1 cellular context compared by ENCODE assay signal in the genomic region with DNA sequence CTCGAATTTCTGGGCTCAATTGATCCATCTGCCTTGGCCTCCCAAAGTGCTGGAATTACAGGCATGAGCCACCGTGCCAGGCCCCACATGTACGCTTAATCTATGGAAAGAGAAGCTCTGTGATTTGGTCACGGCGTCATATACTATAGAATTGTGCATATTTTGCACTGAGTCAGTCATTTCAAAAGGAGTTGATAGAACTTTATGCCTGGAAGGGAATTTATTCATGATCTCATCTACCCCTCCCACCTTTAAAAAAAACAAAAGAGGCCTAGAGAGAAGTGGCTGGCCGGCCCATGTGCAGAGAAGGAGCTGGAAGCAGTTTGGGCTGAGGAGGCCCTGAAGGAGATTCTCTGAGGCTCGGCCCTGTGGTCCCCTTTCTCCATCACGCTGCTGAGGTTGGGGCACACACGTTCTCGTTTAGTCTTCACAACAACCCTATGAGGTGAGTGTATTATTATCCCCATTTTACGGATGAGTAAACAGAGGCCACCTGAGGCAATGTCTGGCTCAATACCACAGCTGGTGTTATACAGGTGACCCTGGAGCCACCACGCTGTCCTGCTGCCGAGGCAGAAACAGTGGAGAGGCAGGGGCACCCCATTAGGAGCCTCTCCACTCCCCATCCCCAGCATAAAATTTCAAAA.
TF ChIP-seq lines count a peak whose summit lies in the region.

No MANE protein-coding gene starts in this region.

TF ChIP-seq in IMR-90, 13 proteins besides CTCF, POLR2A, EP300 and RAD21:
- no peak for TF ChIP-seq SMC3 (IDR thresholded peaks at IDR 0.05; ENCODE audit: low read depth, low read length)
- no peak for TF ChIP-seq CEBPB (IDR thresholded peaks at IDR 0.05; ENCODE audit: low read depth, low read length)
- TF ChIP-seq MAFK (IDR thresholded peaks at IDR 0.05; ENCODE audit: low read depth, low read length): no peak
- TF ChIP-seq FOS (IDR thresholded peaks at IDR 0.05; ENCODE audit: low read depth, low read length): no peak
- no peak for TF ChIP-seq MXI1 (IDR thresholded peaks at IDR 0.05; ENCODE audit: borderline replicate concordance, low read depth, low read length)
- TF ChIP-seq CHD1 (IDR thresholded peaks at IDR 0.05; ENCODE audit: low read depth, low read length): no peak
- no peak for TF ChIP-seq BHLHE40 (IDR thresholded peaks at IDR 0.05; ENCODE audit: low read depth, low read length)
- TF ChIP-seq RFX5 (IDR thresholded peaks at IDR 0.05; ENCODE audit: low read depth, low read length): no peak
